ENCODE assay signal across 24 cellular contexts in the genomic region with DNA sequence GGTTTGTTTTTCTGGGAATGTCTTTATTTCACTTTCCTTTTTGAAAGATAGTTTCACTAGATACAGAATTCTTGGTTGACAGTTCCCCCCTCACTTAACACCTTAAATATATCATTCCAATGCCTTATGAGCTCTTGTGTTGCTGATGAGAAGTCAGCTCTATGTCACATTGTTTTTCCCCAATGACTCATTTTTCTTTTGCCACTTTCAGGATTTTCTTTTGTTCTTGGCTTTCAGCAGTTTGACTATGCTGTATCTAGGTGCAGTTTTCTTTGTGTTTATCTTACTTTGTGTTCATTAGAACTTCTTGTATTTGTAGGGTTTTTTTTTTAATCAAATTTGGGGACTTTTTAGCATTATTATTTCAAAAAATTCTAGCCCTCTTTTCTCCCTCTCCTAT. TPM values are rescaled to one million over a fixed set of nuclear protein-coding genes. Genes with fewer than 3 reads are reported as not detected.
A peak's percentile ranks its signal among the peaks of the same experiment; 100 is the strongest.
DNase-seq lines count a peak whose midpoint lies in the region; ATAC-seq, FAIRE-seq and TF ChIP-seq lines count a peak whose summit lies in the region.
"Had no signal": no experiment of that assay in that cellular context is flagged by ENCODE, and none has a peak within 500 bp of the region (broad histone marks: within the 10 kb centered on the region; RNA-seq: fewer than 3 reads in every experiment).

No MANE protein-coding gene starts in this region.

- H3K9ac ChIP-seq in mammary epithelial cell (ENCODE audit: insufficient read depth, low read length) = no peak overlapping the region
- H3K9ac ChIP-seq in kidney (ENCODE audit: low read length in 2 of 2) = no peak overlapping the region

- no peaks in the 10 kb centered on the region for H3K36me3 Mint-ChIP-seq in MCF 10A (ENCODE audit: insufficient read depth, unreplicated experiment)

- H3K4me3 Mint-ChIP-seq in MCF 10A (ENCODE audit: unreplicated experiment) = no peak overlapping the region
- H3K4me3 Mint-ChIP-seq: GM23338 had no signal

- peaks cover 10% of the 10 kb centered on the region for H3K9me3 Mint-ChIP-seq in MCF 10A (ENCODE audit: unreplicated experiment)

- no peaks in the 10 kb centered on the region for H3K79me2 ChIP-seq in mammary epithelial cell (ENCODE audit: insufficient read depth, low read length)

- peak overlapping the region; percentile 7 for H3K4me2 ChIP-seq in mammary epithelial cell (ENCODE audit: insufficient read depth, low read depth, low read length)
- H3K4me2 ChIP-seq: A549, GM23338 had no signal

- BruUV-seq in mammary epithelial cell (replicated peaks; lab: Mats Ljungman, UMichigan) = no TSS peak
- no TSS peak for BruUV-seq in MCF 10A (replicated peaks; lab: Mats Ljungman, UMichigan)

- no peak overlapping the region for H3K27ac ChIP-seq in mammary epithelial cell (ENCODE audit: insufficient read depth, low read depth, low read length)
- no peak overlapping the region for H3K27ac ChIP-seq in kidney (ENCODE audit: low read depth in 2 of 2, low read length in 2 of 2)
- H3K27ac ChIP-seq: A549, Peyer's patch, SK-N-MC had no signal

- CTCF ChIA-PET in mammary epithelial cell (lab: Charles Lee; ENCODE audit: low non-redundant PET) = no interaction called here
- CTCF ChIA-PET in MCF 10A (lab: Yijun Ruan, JAX) = interaction anchor here (0.5 to 0.7 kb wide), 3 partner anchors 11 to 540 kb away, joined by 3 to 4 read pairs (median 3); no protein-coding TSS in a partner anchor

- TF ChIP-seq CTCF in mammary epithelial cell (conservative IDR thresholded peaks at IDR 0.05 in 1 of 2, IDR thresholded peaks at IDR 0.05 in 1 of 2; ENCODE audit: extremely low read depth in 1 of 2, insufficient read depth in 1 of 2, low read depth in 1 of 2, low read length in 2 of 2) (no peak), MCF 10A (IDR thresholded peaks at IDR 0.05; ENCODE audit: unreplicated experiment) (no peak), epithelial cell of esophagus (IDR thresholded peaks at IDR 0.05; ENCODE audit: insufficient read depth, low read depth, low read length, missing control alignments) (no peak), kidney (IDR thresholded peaks at IDR 0.05; ENCODE audit: borderline replicate concordance, extremely low read depth, insufficient read depth) (no peak)

- H3K4me1 ChIP-seq in mammary epithelial cell (ENCODE audit: insufficient read depth, low read length) (peaks cover 10% of the 10 kb centered on the region), kidney (ENCODE audit: control insufficient read depth in 1 of 2, insufficient read depth in 1 of 2, low read depth in 1 of 2, low read length in 2 of 2) (peaks cover 4 to 6% of the 10 kb centered on the region in 2 donors)
- H3K4me1 ChIP-seq: BE2C had no signal

- H3K36me3 ChIP-seq in mammary epithelial cell (ENCODE audit: insufficient read depth, low read length) (no peaks in the 10 kb centered on the region), kidney (ENCODE audit: control insufficient read depth in 1 of 2, insufficient read depth in 2 of 2, low read length in 2 of 2) (no peaks in the 10 kb centered on the region)
- H3K36me3 ChIP-seq: BE2C, Peyer's patch had no signal

- in situ Hi-C loops in mammary epithelial cell (cut with MboI; ENCODE audit: low sequenced_read_pairs in 2 of 2) = no loop called here

- intact Hi-C loops in mammary epithelial cell (cut with micrococcal nuclease) = no loop called here
- intact Hi-C loops in MCF 10A (cut with micrococcal nuclease) = no loop called here
- intact Hi-C loops in Right ventricle myocardium superior (cut with DNase I) = no loop called here
- intact Hi-C loops in kidney (cut with DNase I) = no loop called here

- H3K27me3 ChIP-seq in mammary epithelial cell (ENCODE audit: insufficient read depth, low read length) = no peaks in the 10 kb centered on the region
- H3K27me3 ChIP-seq: BE2C, Peyer's patch had no signal

- H3K27me3 Mint-ChIP-seq in MCF 10A (ENCODE audit: insufficient read depth, unreplicated experiment) = no peaks in the 10 kb centered on the region

- peaks cover 5% of the 10 kb centered on the region for H3K4me1 Mint-ChIP-seq in MCF 10A (ENCODE audit: insufficient read depth, unreplicated experiment)

- no peak overlapping the region for H3K27ac Mint-ChIP-seq in MCF 10A (ENCODE audit: low read depth, unreplicated experiment)
- H3K27ac Mint-ChIP-seq: GM23338 had no signal

- peaks cover 4% of the 10 kb centered on the region for H3K9me3 ChIP-seq in mammary epithelial cell (replicated peaks; ENCODE audit: insufficient read depth, low read length)
- H3K9me3 ChIP-seq in kidney (ENCODE audit: control insufficient read depth in 1 of 2, low read length in 2 of 2) = peaks cover 0 to 4% of the 10 kb centered on the region in 2 donors
- H3K9me3 ChIP-seq: BE2C, Peyer's patch had no signal

- POLR2A ChIA-PET in MCF 10A (lab: Yijun Ruan, JAX) = interaction anchor here (0.5 to 0.8 kb wide), 4 partner anchors 13 to 244 kb away, joined by 3 to 7 read pairs (median 4); no protein-coding TSS in a partner anchor

- ATAC-seq in Right ventricle myocardium superior (ENCODE audit: poor library complexity) = no peak
- ATAC-seq: A549, GM12878, GM23338, Right ventricle myocardium inferior had no signal

- H4K20me1 ChIP-seq in mammary epithelial cell (ENCODE audit: insufficient read depth, low read length) = no peaks in the 10 kb centered on the region

- H3K4me3 ChIP-seq in mammary epithelial cell (replicated peaks in 1 of 3; ENCODE audit: insufficient read depth in 1 of 3, low read depth in 2 of 3, low read length in 3 of 3) (no peak overlapping the region), epithelial cell of esophagus (ENCODE audit: low read length) (no peak overlapping the region), kidney (ENCODE audit: low read length in 2 of 2) (no peak overlapping the region)
- H3K4me3 ChIP-seq: A549, GM12878, GM23338, Peyer's patch, SK-N-MC had no signal

- dilution Hi-C loops in mammary epithelial cell (cut with HindIII; ENCODE audit: low sequenced_read_pairs) = no loop called here

- FAIRE-seq in RCC 7860 (lab: Jason Lieb, UNC) (no peak), kidney (lab: Jason Lieb, UNC) (no peak)
- FAIRE-seq: A549, D721Med, GM12878, HTR-8/SVneo had no signal

- no peak overlapping the region for H2AFZ ChIP-seq in mammary epithelial cell (ENCODE audit: low read depth, low read length)
- H2AFZ ChIP-seq: GM23338 had no signal

- peak; percentile 41 for DNase-seq in mammary epithelial cell
- DNase-seq in MCF 10A (ENCODE audit: unreplicated experiment) = no peak
- DNase-seq in RCC 7860 (ENCODE audit: low spot score) = peak; percentile 8
- peak; percentile 52 for DNase-seq in epithelial cell of esophagus (ENCODE audit: low read depth)
- no peak for DNase-seq in Right ventricle myocardium superior
- DNase-seq in kidney = no peak
- DNase-seq in SHP77 treated with DMSO at 0.1 percent for 48 hours (lab: John Stamatoyannopoulos, UW) = no peak
- DNase-seq: BE2C, DMS79 treated with DMSO at 0.1 percent for 48 hours, HCEC 1CT, KG1, NCI-H1694, NCI-H2081, NCI-H345, NCI-H774, Peyer's patch, SW 1271 had no signal

RNA-seq across cellular contexts. Expression of gene RALBP1, which starts 5.6 kb away (rescaled TPM):
- total RNA-seq in mammary epithelial cell (10 to 100 TPM; 59.1 to 72.2 TPM), MCF 10A (2022) (47.0 and 47.9 TPM in 2 replicates), Right ventricle myocardium superior (45.2 TPM), kidney (64.3 TPM)
- polyA plus RNA-seq in mammary epithelial cell (51.2 TPM), kidney (ENCODE audit: insufficient read depth, low read depth, low replicate concordance) (59.5 TPM)
- 41.0 TPM for polyA minus RNA-seq in mammary epithelial cell

Comparison
In these comparisons a context has a peak if more than half of its experiments do, and no peak if none do; other contexts are left out.
1. DNase-seq: peak in mammary epithelial cell (single experiment), RCC 7860 (single experiment) and epithelial cell of esophagus (single experiment); none in MCF 10A (single experiment), Right ventricle myocardium superior (single experiment), kidney (single experiment) and SHP77 treated with DMSO at 0.1 percent for 48 hours (single experiment).